In the genomic region with DNA sequence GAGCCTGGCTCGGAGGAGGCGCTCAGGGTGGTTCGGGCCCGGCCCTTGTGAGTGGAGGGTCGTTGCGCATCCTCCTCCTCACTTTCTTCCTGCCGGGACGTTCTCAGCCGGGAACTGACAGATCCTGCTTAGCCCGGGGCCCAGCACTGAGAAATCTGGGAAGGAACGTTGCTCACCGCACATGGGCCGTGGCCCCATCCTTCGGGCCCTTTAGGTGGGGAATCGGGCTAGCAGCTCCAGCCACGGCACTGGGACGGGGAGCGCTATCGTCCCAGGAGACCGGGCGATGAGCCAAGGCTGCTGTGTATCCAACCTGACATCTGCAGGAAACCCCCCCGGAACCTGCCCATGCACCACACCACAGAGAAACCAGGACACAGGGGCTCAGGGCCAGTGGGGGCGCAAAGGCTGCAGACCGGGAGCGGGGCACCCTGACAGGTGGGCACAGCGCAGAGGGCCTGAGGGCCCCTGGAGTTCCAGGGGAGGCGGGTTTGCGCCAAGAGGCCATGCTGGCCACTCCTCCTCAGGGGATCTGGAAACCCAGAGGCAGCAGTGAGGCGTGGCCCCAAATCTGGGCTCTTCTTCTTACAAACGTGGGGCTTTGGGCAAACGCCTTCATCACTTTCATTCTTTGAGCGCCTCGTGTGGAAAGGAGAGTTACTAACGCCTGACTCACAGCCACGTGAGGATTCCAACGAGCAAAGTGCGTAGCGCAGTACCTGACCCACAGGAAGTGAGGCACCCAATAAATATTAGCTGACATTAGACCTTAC, we compare ENCODE assay signal across 8 cellular contexts. TPM values are rescaled to one million over a fixed set of nuclear protein-coding genes. Genes with fewer than 3 reads are reported as not detected.
DNase-seq lines count a peak whose midpoint lies in the region; ATAC-seq lines count a peak whose summit lies in the region.

A gene (minus strand): TSS at position 116 of the 773 bp plus-strand sequence. CDS start 4,659 bp downstream, outside the sequence.

- H3K9me3 Mint-ChIP-seq in activated CD8-positive, alpha-beta T cell treated with anti-CD3 and anti-CD28 coated beads, Interleukin-2, amount 10 ng/mL, durations not matched to agents 7 days and 5 days (ENCODE audit: insufficient read depth): no peaks in the 10 kb centered on the region
- H3K9me3 Mint-ChIP-seq in effector memory CD8-positive, alpha-beta T cell: no peaks in the 10 kb centered on the region

- H2BK120ac ChIP-seq in mesenchymal stem cell (ENCODE audit: low read depth, low read length): peak within 1 kb of the TSS; percentile 76

- H3K27ac ChIP-seq in mesenchymal stem cell (ENCODE audit: low read length, poor library complexity, severe bottlenecking): peak within 1 kb of the TSS; percentile 79

- H3K4me1 ChIP-seq in mesenchymal stem cell (ENCODE audit: control insufficient read depth, insufficient read depth, low read depth, low read length): peaks cover 38% of the 10 kb centered on the region

- H4K91ac ChIP-seq in mesenchymal stem cell (ENCODE audit: low read length): peak within 1 kb of the TSS; percentile 73

- H3K4me2 ChIP-seq in mesenchymal stem cell (ENCODE audit: low read length, poor library complexity, severe bottlenecking): peak within 1 kb of the TSS; percentile 94

- 4% methylated on average over 34 of the region's 38 CpGs for WGBS in mesenchymal stem cell

- peaks cover 26% of the 10 kb centered on the region for H3K79me1 ChIP-seq in mesenchymal stem cell (replicated peaks; ENCODE audit: low read length, poor library complexity, severe bottlenecking)

- CTCF ChIA-PET in activated CD8-positive, alpha-beta T cell treated with anti-CD3 and anti-CD28 coated beads, Interleukin-2, amount 10 ng/mL, durations not matched to agents 7 days and 5 days (lab: Charles Lee): interaction anchor here (0.7 to 1.3 kb wide), 2 partner anchors 36 to 463 kb away, joined by 3 to 5 read pairs; no protein-coding TSS in a partner anchor

- DNase-seq in SKM-1 (lab: John Stamatoyannopoulos, UW; ENCODE audit: unreplicated experiment) (peak; percentile 35), SKM-1 treated with dmso at 0.1 percent for 144 hours (lab: John Stamatoyannopoulos, UW; ENCODE audit: unreplicated experiment) (no peak), NCI-H774 (lab: John Stamatoyannopoulos, UW) (peak; percentile 0), mesenchymal stem cell (peak; percentile 97)
- peak; percentile 81 for DNase-seq in activated CD8-positive, alpha-beta T cell treated with anti-CD3 and anti-CD28 coated beads, Interleukin-2, amount 10 ng/mL, durations not matched to agents 7 days and 5 days
- peak; percentile 56 to 67 (median 64) for DNase-seq in effector memory CD8-positive, alpha-beta T cell
- peak; percentile 45 to 68 (median 56) for DNase-seq in stimulated activated CD4-positive, alpha-beta T cell treated with anti-CD3 and anti-CD28 coated beads, TNF-alpha, amount 100 ng/mL, for 4 hours (ENCODE audit: low read depth in 3 of 3)

- H3K14ac ChIP-seq in mesenchymal stem cell (ENCODE audit: low read length in 2 of 2): peak within 1 kb of the TSS in 1 of 2 experiments; percentile 71

- ATAC-seq in HG03175 (IDR thresholded peaks at IDR 0.05; ENCODE audit: unreplicated experiment): peak; percentile 51
- peak; percentile 72 for ATAC-seq in activated CD8-positive, alpha-beta T cell treated with anti-CD3 and anti-CD28 coated beads, Interleukin-2, amount 10 ng/mL, durations not matched to agents 7 days and 5 days
- ATAC-seq in effector memory CD8-positive, alpha-beta T cell (replicated peaks): peak; percentile 80

- peaks cover 17% of the 10 kb centered on the region in 2 experiments for H3K36me3 ChIP-seq in mesenchymal stem cell (ENCODE audit: control insufficient read depth in 1 of 2, insufficient read depth in 2 of 2, low read depth in 1 of 2, low read length in 2 of 2)

- H2AFZ ChIP-seq in mesenchymal stem cell (ENCODE audit: low read depth, low read length): peak within 1 kb of the TSS; percentile 32

- H3K4me3 Mint-ChIP-seq in activated CD8-positive, alpha-beta T cell treated with anti-CD3 and anti-CD28 coated beads, Interleukin-2, amount 10 ng/mL, durations not matched to agents 7 days and 5 days: peak within 1 kb of the TSS; percentile 76
- H3K4me3 Mint-ChIP-seq in effector memory CD8-positive, alpha-beta T cell: peak within 1 kb of the TSS; percentile 85 to 93

- peak within 1 kb of the TSS; percentile 67 to 68 for H3K18ac ChIP-seq in mesenchymal stem cell (ENCODE audit: low read depth in 1 of 2, low read length in 2 of 2)

- peaks cover 13% of the 10 kb centered on the region for H3K36me3 Mint-ChIP-seq in activated CD8-positive, alpha-beta T cell treated with anti-CD3 and anti-CD28 coated beads, Interleukin-2, amount 10 ng/mL, durations not matched to agents 7 days and 5 days (ENCODE audit: low read depth)
- peaks cover 4% of the 10 kb centered on the region for H3K36me3 Mint-ChIP-seq in effector memory CD8-positive, alpha-beta T cell (ENCODE audit: insufficient read depth)

- H3K27me3 Mint-ChIP-seq in activated CD8-positive, alpha-beta T cell treated with anti-CD3 and anti-CD28 coated beads, Interleukin-2, amount 10 ng/mL, durations not matched to agents 7 days and 5 days (ENCODE audit: low read depth): peaks cover 32% of the 10 kb centered on the region
- H3K27me3 Mint-ChIP-seq in effector memory CD8-positive, alpha-beta T cell: peaks cover 7 to 39% of the 10 kb centered on the region in 2 donors

- peak within 1 kb of the TSS; percentile 49 for H2BK5ac ChIP-seq in mesenchymal stem cell (ENCODE audit: low read depth, low read length, poor library complexity, severe bottlenecking)

- H2BK12ac ChIP-seq in mesenchymal stem cell (ENCODE audit: low read length in 2 of 2): peak within 1 kb of the TSS; percentile 35 to 70

- no peaks in the 10 kb centered on the region for H3K9me3 ChIP-seq in mesenchymal stem cell (ENCODE audit: control insufficient read depth, low read length)

- POLR2A ChIA-PET in activated CD8-positive, alpha-beta T cell treated with anti-CD3 and anti-CD28 coated beads, Interleukin-2, amount 10 ng/mL, durations not matched to agents 7 days and 5 days (lab: Charles Lee): interaction anchor here (1.0 to 1.5 kb wide), 2 partner anchors 36 to 54 kb away, joined by 3 to 4 read pairs; a partner anchor contains a TSS

- H3K23ac ChIP-seq in mesenchymal stem cell (ENCODE audit: low read length in 2 of 2): no peak within 1 kb of the TSS

- H4K8ac ChIP-seq in mesenchymal stem cell (ENCODE audit: low read length): peak within 1 kb of the TSS; percentile 69

- H3K4me3 ChIP-seq in mesenchymal stem cell (ENCODE audit: insufficient read depth in 1 of 2, low read depth in 1 of 2, low read length in 2 of 2): peak within 1 kb of the TSS; percentile 69 to 81

- peak within 1 kb of the TSS; percentile 43 for H3K27ac Mint-ChIP-seq in activated CD8-positive, alpha-beta T cell treated with anti-CD3 and anti-CD28 coated beads, Interleukin-2, amount 10 ng/mL, durations not matched to agents 7 days and 5 days
- peak within 1 kb of the TSS; percentile 52 to 72 for H3K27ac Mint-ChIP-seq in effector memory CD8-positive, alpha-beta T cell

- peak within 1 kb of the TSS; percentile 2 for H2AK5ac ChIP-seq in mesenchymal stem cell (ENCODE audit: low read length, severe bottlenecking)

- peak within 1 kb of the TSS; percentile 88 for H3K9ac ChIP-seq in mesenchymal stem cell (ENCODE audit: low read length)

- H3K27me3 ChIP-seq in mesenchymal stem cell (ENCODE audit: control insufficient read depth in 1 of 2, insufficient read depth in 1 of 2, low read length in 2 of 2): peaks cover 0 to 36% of the 10 kb centered on the region in 2 experiments

- peaks cover 20% of the 10 kb centered on the region for H3K4me1 Mint-ChIP-seq in activated CD8-positive, alpha-beta T cell treated with anti-CD3 and anti-CD28 coated beads, Interleukin-2, amount 10 ng/mL, durations not matched to agents 7 days and 5 days (ENCODE audit: low read depth)
- peaks cover 19 to 22% of the 10 kb centered on the region in 2 donors for H3K4me1 Mint-ChIP-seq in effector memory CD8-positive, alpha-beta T cell (ENCODE audit: low read depth in 2 of 2)

- H3K4ac ChIP-seq in mesenchymal stem cell (ENCODE audit: low read depth in 1 of 2, low read length in 2 of 2): peak within 1 kb of the TSS; percentile 2 to 57

- peak within 1 kb of the TSS; percentile 6 for H2BK15ac ChIP-seq in mesenchymal stem cell (ENCODE audit: low read depth, poor library complexity, severe bottlenecking)

RNA-seq across cellular contexts. Expression of the gene that starts here (rescaled TPM):
- under 1 TPM in 1 of 2 experiments, not detected in 1; 0.05 TPM for total RNA-seq in activated CD8-positive, alpha-beta T cell treated with anti-CD3 and anti-CD28 coated beads, Interleukin-2, amount 10 ng/mL, durations not matched to agents 7 days and 5 days
- polyA plus RNA-seq in mesenchymal stem cell (2013, experiment 1 of 2): 2.1 TPM
- 2.2 TPM for polyA plus RNA-seq in mesenchymal stem cell (2013, experiment 2 of 2)

Comparison
In these comparisons a context has a peak if more than half of its experiments do, and no peak if none do; other contexts are left out.
1. Peak in DNase-seq and ATAC-seq in activated CD8-positive, alpha-beta T cell treated with anti-CD3 and anti-CD28 coated beads, Interleukin-2, amount 10 ng/mL, durations not matched to agents 7 days and 5 days; RNA of the gene not detected or under 1 TPM.